19 cellular contexts compared by ENCODE assay signal in genomic region chr1:33133478-33134105, GRCh38.
"Had no signal": no experiment of that assay in that cellular context is flagged by ENCODE, and none has a peak within 500 bp of the region (broad histone marks: within the 10 kb centered on the region; RNA-seq: fewer than 3 reads in every experiment).

No MANE protein-coding gene starts in this region.

- H3K27me3 ChIP-seq: dorsolateral prefrontal cortex, right atrium auricular region, suprapubic skin had no signal

- H3K4me3 ChIP-seq: dorsolateral prefrontal cortex, right atrium auricular region, suprapubic skin had no signal

- H3K36me3 Mint-ChIP-seq: type B pancreatic cell had no signal

- H3K27me3 Mint-ChIP-seq: activated CD4-positive, alpha-beta T cell treated with anti-CD3 and anti-CD28 coated beads, Interleukin-2, amount 10 ng/mL, durations not matched to agents 24 days and 14 days; activated naive CD8-positive, alpha-beta T cell treated with anti-CD3 and anti-CD28 coated beads, Interleukin-2, amount 50 U/mL, for 24 hours; memory B cell; stimulated activated naive CD8-positive, alpha-beta T cell treated with anti-CD3 and anti-CD28 coated beads, Interleukin-15, Interleukin-2, amounts not matched to agents 100 ng/mL and 50 ng/mL, for 24 hours; type B pancreatic cell had no signal

- DNase-seq: activated CD4-positive, alpha-beta T cell treated with anti-CD3 and anti-CD28 coated beads, Interleukin-2, amount 10 ng/mL, durations not matched to agents 24 days and 14 days; activated CD4-positive, CD25-positive, alpha-beta regulatory T cell; activated naive CD4-positive, alpha-beta T cell treated with anti-CD3 and anti-CD28 coated beads for 36 hours; activated naive CD8-positive, alpha-beta T cell treated with anti-CD3 and anti-CD28 coated beads, Interleukin-2, amount 50 U/mL, for 24 hours; dorsolateral prefrontal cortex; erythroblast; hippocampal formation; kidney; left ventricle myocardium superior; occipital lobe; small intestine; SW 1271 had no signal

- H3K9me3 Mint-ChIP-seq: activated CD4-positive, alpha-beta T cell treated with anti-CD3 and anti-CD28 coated beads, Interleukin-2, amount 10 ng/mL, durations not matched to agents 24 days and 14 days; activated naive CD4-positive, alpha-beta T cell treated with anti-CD3 and anti-CD28 coated beads for 36 hours; activated naive CD8-positive, alpha-beta T cell treated with anti-CD3 and anti-CD28 coated beads, Interleukin-2, amount 50 U/mL, for 24 hours; memory B cell; stimulated activated naive CD8-positive, alpha-beta T cell treated with anti-CD3 and anti-CD28 coated beads, Interleukin-15, Interleukin-2, amounts not matched to agents 100 ng/mL and 50 ng/mL, for 24 hours; T-helper 2 cell treated with Interferon-gamma antibody and Interleukin-4, amounts not matched to agents 5 μg/mL and 100 μg/mL, for 36 hours; type B pancreatic cell had no signal

- H3K36me3 ChIP-seq: right atrium auricular region, suprapubic skin had no signal

- H3K9me3 ChIP-seq: right atrium auricular region, suprapubic skin had no signal

- ATAC-seq: activated naive CD8-positive, alpha-beta T cell treated with anti-CD3 and anti-CD28 coated beads, Interleukin-2, amount 50 U/mL, for 24 hours; left ventricle myocardium superior had no signal

- H3K27ac Mint-ChIP-seq: activated CD4-positive, alpha-beta T cell treated with anti-CD3 and anti-CD28 coated beads, Interleukin-2, amount 10 ng/mL, durations not matched to agents 24 days and 14 days; activated naive CD4-positive, alpha-beta T cell treated with anti-CD3 and anti-CD28 coated beads for 36 hours; activated naive CD8-positive, alpha-beta T cell treated with anti-CD3 and anti-CD28 coated beads, Interleukin-2, amount 50 U/mL, for 24 hours; memory B cell; nephron; stimulated activated naive CD8-positive, alpha-beta T cell treated with anti-CD3 and anti-CD28 coated beads, Interleukin-15, Interleukin-2, amounts not matched to agents 100 ng/mL and 50 ng/mL, for 24 hours; T-helper 2 cell treated with Interferon-gamma antibody and Interleukin-4, amounts not matched to agents 5 μg/mL and 100 μg/mL, for 36 hours; type B pancreatic cell had no signal

- H3K27ac ChIP-seq: dorsolateral prefrontal cortex, right atrium auricular region, suprapubic skin had no signal

- H3K4me3 Mint-ChIP-seq: activated CD4-positive, alpha-beta T cell treated with anti-CD3 and anti-CD28 coated beads, Interleukin-2, amount 10 ng/mL, durations not matched to agents 24 days and 14 days; activated naive CD4-positive, alpha-beta T cell treated with anti-CD3 and anti-CD28 coated beads for 36 hours; activated naive CD8-positive, alpha-beta T cell treated with anti-CD3 and anti-CD28 coated beads, Interleukin-2, amount 50 U/mL, for 24 hours; memory B cell; nephron; stimulated activated naive CD8-positive, alpha-beta T cell treated with anti-CD3 and anti-CD28 coated beads, Interleukin-15, Interleukin-2, amounts not matched to agents 100 ng/mL and 50 ng/mL, for 24 hours; T-helper 2 cell treated with Interferon-gamma antibody and Interleukin-4, amounts not matched to agents 5 μg/mL and 100 μg/mL, for 36 hours; type B pancreatic cell had no signal
